In the genomic region with DNA sequence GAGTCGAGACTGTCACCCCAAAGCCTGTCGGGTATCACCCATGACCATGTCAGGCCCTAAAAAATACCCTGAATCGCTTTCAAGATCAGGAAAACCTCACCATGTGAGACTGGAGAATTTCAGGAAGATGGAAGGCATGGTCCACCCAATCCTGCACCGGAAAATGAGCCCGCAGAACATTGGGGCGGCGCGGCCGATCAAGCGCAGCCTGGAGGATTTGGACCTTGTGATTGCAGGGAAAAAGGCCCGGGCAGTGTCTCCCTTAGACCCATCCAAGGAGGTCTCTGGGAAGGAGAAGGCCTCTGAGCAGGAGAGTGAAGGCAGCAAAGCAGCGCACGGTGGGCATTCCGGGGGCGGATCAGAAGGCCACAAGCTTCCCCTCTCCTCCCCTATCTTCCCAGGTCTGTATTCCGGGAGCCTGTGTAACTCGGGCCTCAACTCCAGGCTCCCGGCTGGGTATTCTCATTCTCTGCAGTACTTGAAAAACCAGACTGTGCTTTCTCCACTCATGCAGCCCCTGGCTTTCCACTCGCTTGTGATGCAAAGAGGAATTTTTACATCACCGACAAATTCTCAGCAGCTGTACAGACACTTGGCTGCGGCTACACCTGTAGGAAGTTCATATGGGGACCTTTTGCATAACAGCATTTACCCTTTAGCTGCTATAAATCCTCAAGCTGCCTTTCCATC, we compare ENCODE assay signal across 17 cellular contexts.
DNase-seq lines count a peak whose midpoint lies in the region; ATAC-seq and TF ChIP-seq lines count a peak whose summit lies in the region.
"Had no signal": no experiment of that assay in that cellular context is flagged by ENCODE, and none has a peak within 500 bp of the region (broad histone marks: within the 10 kb centered on the region; RNA-seq: fewer than 3 reads in every experiment).

No MANE protein-coding gene starts in this region.

- 95 to 96% methylated on average over 21 of the region's 21 CpGs for WGBS in tibial nerve, 2 donors

- no peaks in the 10 kb centered on the region for H3K9me3 Mint-ChIP-seq in activated CD4-positive, alpha-beta memory T cell treated with anti-CD3 and anti-CD28 coated beads for 36 hours
- no peaks in the 10 kb centered on the region for H3K9me3 Mint-ChIP-seq in activated CD4-positive, alpha-beta memory T cell treated with anti-CD3 and anti-CD28 coated beads, Interleukin-2, amount 10 ng/mL, durations not matched to agents 7 days and 5 days
- no peaks in the 10 kb centered on the region for H3K9me3 Mint-ChIP-seq in activated T-helper 17 cell treated with anti-CD3 and anti-CD28 coated beads, Interleukin-2, amount 50 U/mL, for 72 hours
- no peaks in the 10 kb centered on the region for H3K9me3 Mint-ChIP-seq in nephron progenitor cell
- H3K9me3 Mint-ChIP-seq: H9 had no signal

- CTCF ChIA-PET in activated CD4-positive, alpha-beta memory T cell treated with anti-CD3 and anti-CD28 coated beads for 36 hours (lab: Charles Lee), result interaction anchor here (0.8 to 1.9 kb wide), 2 partner anchors 54 to 152 kb away, joined by 4 to 6 read pairs; no protein-coding TSS in a partner anchor
- CTCF ChIA-PET in activated CD4-positive, alpha-beta memory T cell treated with anti-CD3 and anti-CD28 coated beads, Interleukin-2, amount 10 ng/mL, durations not matched to agents 7 days and 5 days (lab: Charles Lee), result interaction anchor here (1.7 kb wide), 1 partner anchor 153 kb away, joined by 3 read pairs; no protein-coding TSS in a partner anchor

- no peaks in the 10 kb centered on the region for H3K9me3 ChIP-seq in tibial nerve

- no peak for DNase-seq in activated CD4-positive, alpha-beta memory T cell treated with anti-CD3 and anti-CD28 coated beads for 36 hours
- DNase-seq in activated CD4-positive, alpha-beta memory T cell treated with anti-CD3 and anti-CD28 coated beads, Interleukin-2, amount 10 ng/mL, durations not matched to agents 7 days and 5 days, result no peak
- DNase-seq in nephron progenitor cell (no peak), tibial nerve (ENCODE audit: low spot score in 2 of 2) (no peak), hypothalamus (lab: John Stamatoyannopoulos, UW) (no peak), DMS 273 treated with DMSO at 0.1 percent for 48 hours (lab: John Stamatoyannopoulos, UW) (no peak)
- DNase-seq in stimulated activated naive CD4-positive, alpha-beta T cell (lab: John Stamatoyannopoulos, UW), result no peak
- DNase-seq: activated effector memory CD4-positive, alpha-beta T cell treated with Interleukin-2 at 50 U/mL for 16 hours; brain microvascular endothelial cell; GDM1; H9; head of caudate nucleus; NCI-H1694 treated with DMSO at 0.1 percent for 48 hours; NCI-H510A had no signal

- H3K27me3 Mint-ChIP-seq in activated CD4-positive, alpha-beta memory T cell treated with anti-CD3 and anti-CD28 coated beads for 36 hours, result no peaks in the 10 kb centered on the region
- no peaks in the 10 kb centered on the region for H3K27me3 Mint-ChIP-seq in activated CD4-positive, alpha-beta memory T cell treated with anti-CD3 and anti-CD28 coated beads, Interleukin-2, amount 10 ng/mL, durations not matched to agents 7 days and 5 days
- no peaks in the 10 kb centered on the region for H3K27me3 Mint-ChIP-seq in activated T-helper 17 cell treated with anti-CD3 and anti-CD28 coated beads, Interleukin-2, amount 50 U/mL, for 72 hours
- H3K27me3 Mint-ChIP-seq in nephron progenitor cell (ENCODE audit: low read depth, poor library complexity), result no peaks in the 10 kb centered on the region
- H3K27me3 Mint-ChIP-seq: progenitor cell of endocrine pancreas had no signal

- POLR2A ChIA-PET in activated CD4-positive, alpha-beta memory T cell treated with anti-CD3 and anti-CD28 coated beads for 36 hours (lab: Charles Lee), result no interaction called here
- POLR2A ChIA-PET in activated CD4-positive, alpha-beta memory T cell treated with anti-CD3 and anti-CD28 coated beads, Interleukin-2, amount 10 ng/mL, durations not matched to agents 7 days and 5 days (lab: Charles Lee), result no interaction called here

- H3K4me3 Mint-ChIP-seq in activated CD4-positive, alpha-beta memory T cell treated with anti-CD3 and anti-CD28 coated beads for 36 hours, result no peak overlapping the region
- no peak overlapping the region for H3K4me3 Mint-ChIP-seq in activated CD4-positive, alpha-beta memory T cell treated with anti-CD3 and anti-CD28 coated beads, Interleukin-2, amount 10 ng/mL, durations not matched to agents 7 days and 5 days
- no peak overlapping the region for H3K4me3 Mint-ChIP-seq in activated T-helper 17 cell treated with anti-CD3 and anti-CD28 coated beads, Interleukin-2, amount 50 U/mL, for 72 hours
- no peak overlapping the region for H3K4me3 Mint-ChIP-seq in nephron progenitor cell
- H3K4me3 Mint-ChIP-seq: H9 had no signal

- peaks cover 87% of the 10 kb centered on the region for H3K36me3 Mint-ChIP-seq in activated CD4-positive, alpha-beta memory T cell treated with anti-CD3 and anti-CD28 coated beads for 36 hours
- H3K36me3 Mint-ChIP-seq in activated CD4-positive, alpha-beta memory T cell treated with anti-CD3 and anti-CD28 coated beads, Interleukin-2, amount 10 ng/mL, durations not matched to agents 7 days and 5 days (ENCODE audit: low read depth), result peaks cover 92% of the 10 kb centered on the region
- H3K36me3 Mint-ChIP-seq in activated T-helper 17 cell treated with anti-CD3 and anti-CD28 coated beads, Interleukin-2, amount 50 U/mL, for 72 hours (ENCODE audit: low read depth), result peaks cover 95% of the 10 kb centered on the region
- peaks cover 94% of the 10 kb centered on the region for H3K36me3 Mint-ChIP-seq in nephron progenitor cell (ENCODE audit: low read depth)

- peaks cover 0 to 57% (median 4%) of the 10 kb centered on the region in 3 donors for H3K36me3 ChIP-seq in tibial nerve

- peaks cover 0 to 64% (median 24%) of the 10 kb centered on the region in 4 donors for H3K4me1 ChIP-seq in tibial nerve

- intact Hi-C loops in activated CD4-positive, alpha-beta memory T cell treated with anti-CD3 and anti-CD28 coated beads for 36 hours (cut with micrococcal nuclease), result no loop called here

- ATAC-seq in activated T-helper 17 cell treated with anti-CD3 and anti-CD28 coated beads, Interleukin-2, amount 50 U/mL, for 72 hours (replicated peaks), result no peak
- ATAC-seq: esophagus mucosa had no signal

- no peak overlapping the region for H3K4me3 ChIP-seq in tibial nerve

- H3K27ac ChIP-seq in tibial nerve, result peak overlapping the region; percentile 16 to 83 (median 66)
- H3K27ac ChIP-seq: brain microvascular endothelial cell had no signal

- peak overlapping the region; percentile 40 for H3K27ac Mint-ChIP-seq in activated CD4-positive, alpha-beta memory T cell treated with anti-CD3 and anti-CD28 coated beads for 36 hours
- no peak overlapping the region for H3K27ac Mint-ChIP-seq in activated CD4-positive, alpha-beta memory T cell treated with anti-CD3 and anti-CD28 coated beads, Interleukin-2, amount 10 ng/mL, durations not matched to agents 7 days and 5 days
- peak overlapping the region; percentile 72 for H3K27ac Mint-ChIP-seq in activated T-helper 17 cell treated with anti-CD3 and anti-CD28 coated beads, Interleukin-2, amount 50 U/mL, for 72 hours
- H3K27ac Mint-ChIP-seq in nephron progenitor cell, result peak overlapping the region; percentile 80
- H3K27ac Mint-ChIP-seq: H9 had no signal

- no peak for TF ChIP-seq EP300 in tibial nerve (IDR thresholded peaks at IDR 0.05)

- H3K27me3 ChIP-seq in tibial nerve, result no peaks in the 10 kb centered on the region
- H3K27me3 ChIP-seq: brain microvascular endothelial cell had no signal

- no peak for TF ChIP-seq CTCF in nephron progenitor cell (IDR thresholded peaks at IDR 0.05)
- TF ChIP-seq CTCF in tibial nerve (IDR thresholded peaks at IDR 0.05), result no peak

- TF ChIP-seq POLR2A in tibial nerve (IDR thresholded peaks at IDR 0.05), result no peak

- H3K4me1 Mint-ChIP-seq in activated CD4-positive, alpha-beta memory T cell treated with anti-CD3 and anti-CD28 coated beads for 36 hours (ENCODE audit: low read depth), result peaks cover 45% of the 10 kb centered on the region
- H3K4me1 Mint-ChIP-seq in activated CD4-positive, alpha-beta memory T cell treated with anti-CD3 and anti-CD28 coated beads, Interleukin-2, amount 10 ng/mL, durations not matched to agents 7 days and 5 days, result peaks cover 55% of the 10 kb centered on the region
- H3K4me1 Mint-ChIP-seq in activated T-helper 17 cell treated with anti-CD3 and anti-CD28 coated beads, Interleukin-2, amount 50 U/mL, for 72 hours, result peaks cover 34% of the 10 kb centered on the region
- H3K4me1 Mint-ChIP-seq in nephron progenitor cell, result peaks cover 15% of the 10 kb centered on the region
